ENCODE assay signal across 1 cellular context in the genomic region with DNA sequence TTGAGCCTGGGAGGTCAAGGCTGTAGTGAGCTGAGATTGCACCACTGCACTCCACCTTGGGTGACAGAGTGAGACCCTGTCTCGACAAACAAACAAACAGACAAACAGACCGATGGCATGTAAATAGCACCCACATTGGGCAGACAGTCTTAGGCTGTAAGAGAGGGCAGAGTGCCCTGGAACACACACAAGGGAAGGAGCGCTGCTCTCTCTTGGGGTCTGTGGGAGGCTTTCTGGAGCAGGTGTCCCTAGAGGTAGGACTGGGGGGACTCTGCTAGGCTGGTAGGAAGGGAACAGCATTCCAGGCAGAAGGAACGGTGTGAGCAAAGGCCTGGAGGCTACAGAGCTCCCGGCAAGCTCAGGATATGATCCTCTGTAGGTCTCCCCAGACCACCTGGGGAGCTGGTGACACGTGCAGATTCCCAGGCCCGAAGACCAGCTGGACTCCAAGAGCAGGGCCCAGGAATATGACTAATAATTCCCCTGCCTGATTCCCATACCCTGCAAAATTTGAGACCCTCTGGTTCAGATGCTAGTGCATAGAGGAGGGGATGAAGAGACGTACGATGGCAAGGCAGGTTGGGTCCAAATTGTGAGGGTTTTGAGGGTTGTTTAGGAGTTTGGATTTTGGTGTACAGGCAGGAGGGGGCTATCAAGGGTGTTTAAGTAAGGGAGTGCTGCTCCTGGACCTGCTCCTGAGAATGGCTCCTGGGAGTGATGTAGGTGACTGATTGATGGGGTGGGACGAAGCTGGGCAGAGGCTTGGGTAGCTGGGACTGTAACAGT.
TF ChIP-seq lines count a peak whose summit lies in the region.

No MANE protein-coding gene starts in this region.

TF ChIP-seq in GM23338, 12 proteins besides CTCF, POLR2A, EP300 and RAD21 (continued from another document):
- TF ChIP-seq, protein P1, sequence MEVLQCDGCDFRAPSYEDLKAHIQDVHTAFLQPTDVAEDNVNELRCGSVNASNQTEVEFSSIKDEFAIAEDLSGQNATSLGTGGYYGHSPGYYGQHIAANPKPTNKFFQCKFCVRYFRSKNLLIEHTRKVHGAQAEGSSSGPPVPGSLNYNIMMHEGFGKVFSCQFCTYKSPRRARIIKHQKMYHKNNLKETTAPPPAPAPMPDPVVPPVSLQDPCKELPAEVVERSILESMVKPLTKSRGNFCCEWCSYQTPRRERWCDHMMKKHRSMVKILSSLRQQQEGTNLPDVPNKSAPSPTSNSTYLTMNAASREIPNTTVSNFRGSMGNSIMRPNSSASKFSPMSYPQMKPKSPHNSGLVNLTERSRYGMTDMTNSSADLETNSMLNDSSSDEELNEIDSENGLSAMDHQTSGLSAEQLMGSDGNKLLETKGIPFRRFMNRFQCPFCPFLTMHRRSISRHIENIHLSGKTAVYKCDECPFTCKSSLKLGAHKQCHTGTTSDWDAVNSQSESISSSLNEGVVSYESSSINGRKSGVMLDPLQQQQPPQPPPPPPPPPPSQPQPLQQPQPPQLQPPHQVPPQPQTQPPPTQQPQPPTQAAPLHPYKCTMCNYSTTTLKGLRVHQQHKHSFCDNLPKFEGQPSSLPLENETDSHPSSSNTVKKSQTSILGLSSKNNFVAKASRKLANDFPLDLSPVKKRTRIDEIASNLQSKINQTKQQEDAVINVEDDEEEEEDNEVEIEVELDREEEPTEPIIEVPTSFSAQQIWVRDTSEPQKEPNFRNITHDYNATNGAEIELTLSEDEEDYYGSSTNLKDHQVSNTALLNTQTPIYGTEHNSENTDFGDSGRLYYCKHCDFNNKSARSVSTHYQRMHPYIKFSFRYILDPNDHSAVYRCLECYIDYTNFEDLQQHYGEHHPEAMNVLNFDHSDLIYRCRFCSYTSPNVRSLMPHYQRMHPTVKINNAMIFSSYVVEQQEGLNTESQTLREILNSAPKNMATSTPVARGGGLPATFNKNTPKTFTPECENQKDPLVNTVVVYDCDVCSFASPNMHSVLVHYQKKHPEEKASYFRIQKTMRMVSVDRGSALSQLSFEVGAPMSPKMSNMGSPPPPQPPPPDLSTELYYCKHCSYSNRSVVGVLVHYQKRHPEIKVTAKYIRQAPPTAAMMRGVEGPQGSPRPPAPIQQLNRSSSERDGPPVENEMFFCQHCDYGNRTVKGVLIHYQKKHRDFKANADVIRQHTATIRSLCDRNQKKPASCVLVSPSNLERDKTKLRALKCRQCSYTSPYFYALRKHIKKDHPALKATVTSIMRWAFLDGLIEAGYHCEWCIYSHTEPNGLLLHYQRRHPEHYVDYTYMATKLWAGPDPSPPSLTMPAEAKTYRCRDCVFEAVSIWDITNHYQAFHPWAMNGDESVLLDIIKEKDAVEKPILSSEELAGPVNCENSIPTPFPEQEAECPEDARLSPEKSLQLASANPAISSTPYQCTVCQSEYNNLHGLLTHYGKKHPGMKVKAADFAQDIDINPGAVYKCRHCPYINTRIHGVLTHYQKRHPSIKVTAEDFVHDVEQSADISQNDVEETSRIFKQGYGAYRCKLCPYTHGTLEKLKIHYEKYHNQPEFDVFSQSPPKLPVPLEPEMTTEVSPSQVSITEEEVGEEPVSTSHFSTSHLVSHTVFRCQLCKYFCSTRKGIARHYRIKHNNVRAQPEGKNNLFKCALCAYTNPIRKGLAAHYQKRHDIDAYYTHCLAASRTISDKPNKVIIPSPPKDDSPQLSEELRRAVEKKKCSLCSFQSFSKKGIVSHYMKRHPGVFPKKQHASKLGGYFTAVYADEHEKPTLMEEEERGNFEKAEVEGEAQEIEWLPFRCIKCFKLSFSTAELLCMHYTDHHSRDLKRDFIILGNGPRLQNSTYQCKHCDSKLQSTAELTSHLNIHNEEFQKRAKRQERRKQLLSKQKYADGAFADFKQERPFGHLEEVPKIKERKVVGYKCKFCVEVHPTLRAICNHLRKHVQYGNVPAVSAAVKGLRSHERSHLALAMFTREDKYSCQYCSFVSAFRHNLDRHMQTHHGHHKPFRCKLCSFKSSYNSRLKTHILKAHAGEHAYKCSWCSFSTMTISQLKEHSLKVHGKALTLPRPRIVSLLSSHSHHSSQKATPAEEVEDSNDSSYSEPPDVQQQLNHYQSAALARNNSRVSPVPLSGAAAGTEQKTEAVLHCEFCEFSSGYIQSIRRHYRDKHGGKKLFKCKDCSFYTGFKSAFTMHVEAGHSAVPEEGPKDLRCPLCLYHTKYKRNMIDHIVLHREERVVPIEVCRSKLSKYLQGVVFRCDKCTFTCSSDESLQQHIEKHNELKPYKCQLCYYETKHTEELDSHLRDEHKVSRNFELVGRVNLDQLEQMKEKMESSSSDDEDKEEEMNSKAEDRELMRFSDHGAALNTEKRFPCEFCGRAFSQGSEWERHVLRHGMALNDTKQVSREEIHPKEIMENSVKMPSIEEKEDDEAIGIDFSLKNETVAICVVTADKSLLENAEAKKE (CRISPR knock-in tag; IDR thresholded peaks at IDR 0.05), result no peak
- TF ChIP-seq STAT1 (IDR thresholded peaks at IDR 0.05; ENCODE audit: unreplicated experiment), result no peak
- TF ChIP-seq ZNF331 (CRISPR knock-in tag; IDR thresholded peaks at IDR 0.05; ENCODE audit: low read depth), result no peak
- no peak for TF ChIP-seq ZNF114 (CRISPR knock-in tag; IDR thresholded peaks at IDR 0.05)
- TF ChIP-seq, protein P2, sequence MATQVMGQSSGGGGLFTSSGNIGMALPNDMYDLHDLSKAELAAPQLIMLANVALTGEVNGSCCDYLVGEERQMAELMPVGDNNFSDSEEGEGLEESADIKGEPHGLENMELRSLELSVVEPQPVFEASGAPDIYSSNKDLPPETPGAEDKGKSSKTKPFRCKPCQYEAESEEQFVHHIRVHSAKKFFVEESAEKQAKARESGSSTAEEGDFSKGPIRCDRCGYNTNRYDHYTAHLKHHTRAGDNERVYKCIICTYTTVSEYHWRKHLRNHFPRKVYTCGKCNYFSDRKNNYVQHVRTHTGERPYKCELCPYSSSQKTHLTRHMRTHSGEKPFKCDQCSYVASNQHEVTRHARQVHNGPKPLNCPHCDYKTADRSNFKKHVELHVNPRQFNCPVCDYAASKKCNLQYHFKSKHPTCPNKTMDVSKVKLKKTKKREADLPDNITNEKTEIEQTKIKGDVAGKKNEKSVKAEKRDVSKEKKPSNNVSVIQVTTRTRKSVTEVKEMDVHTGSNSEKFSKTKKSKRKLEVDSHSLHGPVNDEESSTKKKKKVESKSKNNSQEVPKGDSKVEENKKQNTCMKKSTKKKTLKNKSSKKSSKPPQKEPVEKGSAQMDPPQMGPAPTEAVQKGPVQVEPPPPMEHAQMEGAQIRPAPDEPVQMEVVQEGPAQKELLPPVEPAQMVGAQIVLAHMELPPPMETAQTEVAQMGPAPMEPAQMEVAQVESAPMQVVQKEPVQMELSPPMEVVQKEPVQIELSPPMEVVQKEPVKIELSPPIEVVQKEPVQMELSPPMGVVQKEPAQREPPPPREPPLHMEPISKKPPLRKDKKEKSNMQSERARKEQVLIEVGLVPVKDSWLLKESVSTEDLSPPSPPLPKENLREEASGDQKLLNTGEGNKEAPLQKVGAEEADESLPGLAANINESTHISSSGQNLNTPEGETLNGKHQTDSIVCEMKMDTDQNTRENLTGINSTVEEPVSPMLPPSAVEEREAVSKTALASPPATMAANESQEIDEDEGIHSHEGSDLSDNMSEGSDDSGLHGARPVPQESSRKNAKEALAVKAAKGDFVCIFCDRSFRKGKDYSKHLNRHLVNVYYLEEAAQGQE (IDR thresholded peaks at IDR 0.05; ENCODE audit: unreplicated experiment), result no peak
- no peak for TF ChIP-seq JUNB (IDR thresholded peaks at IDR 0.05; ENCODE audit: unreplicated experiment)
- TF ChIP-seq EZH2 (IDR thresholded peaks at IDR 0.05; ENCODE audit: low read depth, unreplicated experiment), result no peak
- no peak for TF ChIP-seq EZH2phosphoT487 (IDR thresholded peaks at IDR 0.05; ENCODE audit: unreplicated experiment)
- TF ChIP-seq, protein P3, sequence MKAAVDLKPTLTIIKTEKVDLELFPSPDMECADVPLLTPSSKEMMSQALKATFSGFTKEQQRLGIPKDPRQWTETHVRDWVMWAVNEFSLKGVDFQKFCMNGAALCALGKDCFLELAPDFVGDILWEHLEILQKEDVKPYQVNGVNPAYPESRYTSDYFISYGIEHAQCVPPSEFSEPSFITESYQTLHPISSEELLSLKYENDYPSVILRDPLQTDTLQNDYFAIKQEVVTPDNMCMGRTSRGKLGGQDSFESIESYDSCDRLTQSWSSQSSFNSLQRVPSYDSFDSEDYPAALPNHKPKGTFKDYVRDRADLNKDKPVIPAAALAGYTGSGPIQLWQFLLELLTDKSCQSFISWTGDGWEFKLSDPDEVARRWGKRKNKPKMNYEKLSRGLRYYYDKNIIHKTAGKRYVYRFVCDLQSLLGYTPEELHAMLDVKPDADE (IDR thresholded peaks at IDR 0.05), result no peak
- no peak for TF ChIP-seq CREB1 (CRISPR knock-in tag; IDR thresholded peaks at IDR 0.05; ENCODE audit: low read depth)
- TF ChIP-seq NANOG (IDR thresholded peaks at IDR 0.05; ENCODE audit: borderline replicate concordance), result no peak
